In the genomic region with DNA sequence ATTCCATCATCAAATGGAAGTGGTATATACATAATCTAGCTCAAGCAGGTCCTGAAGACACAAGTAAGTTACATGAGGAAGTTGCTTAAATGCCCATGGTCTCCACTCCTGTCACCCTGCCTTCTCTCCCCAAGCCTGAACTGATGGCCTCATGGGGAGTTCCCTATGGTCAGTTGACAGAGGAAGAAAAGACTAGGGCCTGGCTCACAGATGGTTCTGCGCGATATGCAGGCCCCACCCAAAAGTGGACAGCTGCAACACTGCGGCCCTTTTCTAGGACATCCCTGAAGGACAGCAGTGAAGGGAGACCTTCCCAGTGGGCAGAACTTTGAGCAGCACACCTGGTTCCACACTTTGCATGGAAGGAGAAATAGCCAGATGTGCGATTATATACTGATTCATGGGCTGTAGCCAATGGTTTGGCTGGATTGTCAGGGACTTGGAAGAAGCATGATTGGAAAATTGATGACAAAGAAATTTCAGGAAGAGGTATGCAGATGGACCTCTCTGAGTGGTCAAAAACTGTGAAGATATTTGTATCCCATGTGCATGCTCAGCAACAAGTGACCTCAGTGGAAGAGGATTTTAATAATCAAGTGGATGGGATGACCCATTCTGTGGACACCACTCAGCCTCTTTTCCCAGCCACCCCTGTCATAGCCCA, we compare ENCODE assay signal across 1 cellular context.
A peak's percentile ranks its signal among the peaks of the same experiment; 100 is the strongest.
TF ChIP-seq lines count a peak whose summit lies in the region.

No MANE protein-coding gene starts in this region.

TF ChIP-seq in K562, 482 proteins besides CTCF, POLR2A, EP300 and RAD21 (continued from another document and continues in another):
- TF ChIP-seq, protein P1, sequence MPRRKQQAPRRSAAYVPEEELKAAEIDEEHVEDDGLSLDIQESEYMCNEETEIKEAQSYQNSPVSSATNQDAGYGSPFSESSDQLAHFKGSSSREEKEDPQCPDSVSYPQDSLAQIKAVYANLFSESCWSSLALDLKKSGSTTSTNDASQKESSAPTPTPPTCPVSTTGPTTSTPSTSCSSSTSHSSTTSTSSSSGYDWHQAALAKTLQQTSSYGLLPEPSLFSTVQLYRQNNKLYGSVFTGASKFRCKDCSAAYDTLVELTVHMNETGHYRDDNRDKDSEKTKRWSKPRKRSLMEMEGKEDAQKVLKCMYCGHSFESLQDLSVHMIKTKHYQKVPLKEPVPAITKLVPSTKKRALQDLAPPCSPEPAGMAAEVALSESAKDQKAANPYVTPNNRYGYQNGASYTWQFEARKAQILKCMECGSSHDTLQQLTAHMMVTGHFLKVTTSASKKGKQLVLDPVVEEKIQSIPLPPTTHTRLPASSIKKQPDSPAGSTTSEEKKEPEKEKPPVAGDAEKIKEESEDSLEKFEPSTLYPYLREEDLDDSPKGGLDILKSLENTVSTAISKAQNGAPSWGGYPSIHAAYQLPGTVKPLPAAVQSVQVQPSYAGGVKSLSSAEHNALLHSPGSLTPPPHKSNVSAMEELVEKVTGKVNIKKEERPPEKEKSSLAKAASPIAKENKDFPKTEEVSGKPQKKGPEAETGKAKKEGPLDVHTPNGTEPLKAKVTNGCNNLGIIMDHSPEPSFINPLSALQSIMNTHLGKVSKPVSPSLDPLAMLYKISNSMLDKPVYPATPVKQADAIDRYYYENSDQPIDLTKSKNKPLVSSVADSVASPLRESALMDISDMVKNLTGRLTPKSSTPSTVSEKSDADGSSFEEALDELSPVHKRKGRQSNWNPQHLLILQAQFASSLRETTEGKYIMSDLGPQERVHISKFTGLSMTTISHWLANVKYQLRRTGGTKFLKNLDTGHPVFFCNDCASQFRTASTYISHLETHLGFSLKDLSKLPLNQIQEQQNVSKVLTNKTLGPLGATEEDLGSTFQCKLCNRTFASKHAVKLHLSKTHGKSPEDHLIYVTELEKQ (CRISPR knock-in tag; IDR thresholded peaks at IDR 0.05) = no peak
- TF ChIP-seq, protein P2, sequence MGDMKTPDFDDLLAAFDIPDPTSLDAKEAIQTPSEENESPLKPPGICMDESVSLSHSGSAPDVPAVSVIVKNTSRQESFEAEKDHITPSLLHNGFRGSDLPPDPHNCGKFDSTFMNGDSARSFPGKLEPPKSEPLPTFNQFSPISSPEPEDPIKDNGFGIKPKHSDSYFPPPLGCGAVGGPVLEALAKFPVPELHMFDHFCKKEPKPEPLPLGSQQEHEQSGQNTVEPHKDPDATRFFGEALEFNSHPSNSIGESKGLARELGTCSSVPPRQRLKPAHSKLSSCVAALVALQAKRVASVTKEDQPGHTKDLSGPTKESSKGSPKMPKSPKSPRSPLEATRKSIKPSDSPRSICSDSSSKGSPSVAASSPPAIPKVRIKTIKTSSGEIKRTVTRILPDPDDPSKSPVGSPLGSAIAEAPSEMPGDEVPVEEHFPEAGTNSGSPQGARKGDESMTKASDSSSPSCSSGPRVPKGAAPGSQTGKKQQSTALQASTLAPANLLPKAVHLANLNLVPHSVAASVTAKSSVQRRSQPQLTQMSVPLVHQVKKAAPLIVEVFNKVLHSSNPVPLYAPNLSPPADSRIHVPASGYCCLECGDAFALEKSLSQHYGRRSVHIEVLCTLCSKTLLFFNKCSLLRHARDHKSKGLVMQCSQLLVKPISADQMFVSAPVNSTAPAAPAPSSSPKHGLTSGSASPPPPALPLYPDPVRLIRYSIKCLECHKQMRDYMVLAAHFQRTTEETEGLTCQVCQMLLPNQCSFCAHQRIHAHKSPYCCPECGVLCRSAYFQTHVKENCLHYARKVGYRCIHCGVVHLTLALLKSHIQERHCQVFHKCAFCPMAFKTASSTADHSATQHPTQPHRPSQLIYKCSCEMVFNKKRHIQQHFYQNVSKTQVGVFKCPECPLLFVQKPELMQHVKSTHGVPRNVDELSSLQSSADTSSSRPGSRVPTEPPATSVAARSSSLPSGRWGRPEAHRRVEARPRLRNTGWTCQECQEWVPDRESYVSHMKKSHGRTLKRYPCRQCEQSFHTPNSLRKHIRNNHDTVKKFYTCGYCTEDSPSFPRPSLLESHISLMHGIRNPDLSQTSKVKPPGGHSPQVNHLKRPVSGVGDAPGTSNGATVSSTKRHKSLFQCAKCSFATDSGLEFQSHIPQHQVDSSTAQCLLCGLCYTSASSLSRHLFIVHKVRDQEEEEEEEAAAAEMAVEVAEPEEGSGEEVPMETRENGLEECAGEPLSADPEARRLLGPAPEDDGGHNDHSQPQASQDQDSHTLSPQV (IDR thresholded peaks at IDR 0.05) = peak; percentile 75; the same call in 1 of the 2 replicates
- TF ChIP-seq GABPB1 (CRISPR knock-in tag; IDR thresholded peaks at IDR 0.05) (no peak), MCM7 (IDR thresholded peaks at IDR 0.05) (no peak), CBX2 (IDR thresholded peaks at IDR 0.05; ENCODE audit: insufficient read depth, low read length, poor library complexity, severe bottlenecking) (no peak), HNRNPL (IDR thresholded peaks at IDR 0.05; ENCODE audit: low read depth, low read length) (no peak), FUS (optimal IDR thresholded peaks at IDR 0.05; ENCODE audit: low read depth, low read length) (no peak), BCL6 (CRISPR knock-in tag; IDR thresholded peaks at IDR 0.05) (no peak), ZNF3 (CRISPR knock-in tag; IDR thresholded peaks at IDR 0.05) (no peak), ZNF507 (tag; conservative IDR thresholded peaks at IDR 0.05) (no peak), MED1 (CRISPR knock-in tag; IDR thresholded peaks at IDR 0.05; ENCODE audit: borderline replicate concordance) (no peak), STAT5A (IDR thresholded peaks at IDR 0.05; ENCODE audit: borderline replicate concordance, low read length) (peak; percentile 66), MTA3 (IDR thresholded peaks at IDR 0.05; ENCODE audit: borderline replicate concordance) (0 out of 2 replicates have a peak, but pooled peaks have one; percentile 41), SMARCA4 (IDR thresholded peaks at IDR 0.05) (peak; percentile 90), RCOR1 (IDR thresholded peaks at IDR 0.05; ENCODE audit: borderline replicate concordance in 1 of 2, low read depth in 2 of 2, low read length in 2 of 2) (peak in 1 of 2 experiments; percentile 87; a peak in 2 of 4 replicates), ZFX (CRISPR knock-in tag; IDR thresholded peaks at IDR 0.05) (peak; percentile 32; the same call in 1 of the 2 replicates), PTBP1 (IDR thresholded peaks at IDR 0.05; ENCODE audit: low read depth, low read length) (no peak), TAF1 (IDR thresholded peaks at IDR 0.05; ENCODE audit: control insufficient read depth, extremely low read depth, insufficient read depth, low read length, severe bottlenecking) (no peak), PYGO2 (tag; IDR thresholded peaks at IDR 0.05) (no peak), ILK (tag; IDR thresholded peaks at IDR 0.05; ENCODE audit: borderline replicate concordance, low read depth) (no peak), ZNF174 (CRISPR knock-in tag; IDR thresholded peaks at IDR 0.05) (no peak), ZNF311 (CRISPR knock-in tag; IDR thresholded peaks at IDR 0.05) (no peak), PCBP2 (IDR thresholded peaks at IDR 0.05; ENCODE audit: low read depth, low read length, poor library complexity, severe bottlenecking) (no peak), U2AF2 (optimal IDR thresholded peaks at IDR 0.05; ENCODE audit: low read depth, low read length) (no peak)
- TF ChIP-seq, protein P3, sequence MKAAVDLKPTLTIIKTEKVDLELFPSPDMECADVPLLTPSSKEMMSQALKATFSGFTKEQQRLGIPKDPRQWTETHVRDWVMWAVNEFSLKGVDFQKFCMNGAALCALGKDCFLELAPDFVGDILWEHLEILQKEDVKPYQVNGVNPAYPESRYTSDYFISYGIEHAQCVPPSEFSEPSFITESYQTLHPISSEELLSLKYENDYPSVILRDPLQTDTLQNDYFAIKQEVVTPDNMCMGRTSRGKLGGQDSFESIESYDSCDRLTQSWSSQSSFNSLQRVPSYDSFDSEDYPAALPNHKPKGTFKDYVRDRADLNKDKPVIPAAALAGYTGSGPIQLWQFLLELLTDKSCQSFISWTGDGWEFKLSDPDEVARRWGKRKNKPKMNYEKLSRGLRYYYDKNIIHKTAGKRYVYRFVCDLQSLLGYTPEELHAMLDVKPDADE (conservative IDR thresholded peaks at IDR 0.05; ENCODE audit: control insufficient read depth, low read depth, low read length) = no peak; the same call in 1 of the 2 replicates
- TF ChIP-seq, protein P4, sequence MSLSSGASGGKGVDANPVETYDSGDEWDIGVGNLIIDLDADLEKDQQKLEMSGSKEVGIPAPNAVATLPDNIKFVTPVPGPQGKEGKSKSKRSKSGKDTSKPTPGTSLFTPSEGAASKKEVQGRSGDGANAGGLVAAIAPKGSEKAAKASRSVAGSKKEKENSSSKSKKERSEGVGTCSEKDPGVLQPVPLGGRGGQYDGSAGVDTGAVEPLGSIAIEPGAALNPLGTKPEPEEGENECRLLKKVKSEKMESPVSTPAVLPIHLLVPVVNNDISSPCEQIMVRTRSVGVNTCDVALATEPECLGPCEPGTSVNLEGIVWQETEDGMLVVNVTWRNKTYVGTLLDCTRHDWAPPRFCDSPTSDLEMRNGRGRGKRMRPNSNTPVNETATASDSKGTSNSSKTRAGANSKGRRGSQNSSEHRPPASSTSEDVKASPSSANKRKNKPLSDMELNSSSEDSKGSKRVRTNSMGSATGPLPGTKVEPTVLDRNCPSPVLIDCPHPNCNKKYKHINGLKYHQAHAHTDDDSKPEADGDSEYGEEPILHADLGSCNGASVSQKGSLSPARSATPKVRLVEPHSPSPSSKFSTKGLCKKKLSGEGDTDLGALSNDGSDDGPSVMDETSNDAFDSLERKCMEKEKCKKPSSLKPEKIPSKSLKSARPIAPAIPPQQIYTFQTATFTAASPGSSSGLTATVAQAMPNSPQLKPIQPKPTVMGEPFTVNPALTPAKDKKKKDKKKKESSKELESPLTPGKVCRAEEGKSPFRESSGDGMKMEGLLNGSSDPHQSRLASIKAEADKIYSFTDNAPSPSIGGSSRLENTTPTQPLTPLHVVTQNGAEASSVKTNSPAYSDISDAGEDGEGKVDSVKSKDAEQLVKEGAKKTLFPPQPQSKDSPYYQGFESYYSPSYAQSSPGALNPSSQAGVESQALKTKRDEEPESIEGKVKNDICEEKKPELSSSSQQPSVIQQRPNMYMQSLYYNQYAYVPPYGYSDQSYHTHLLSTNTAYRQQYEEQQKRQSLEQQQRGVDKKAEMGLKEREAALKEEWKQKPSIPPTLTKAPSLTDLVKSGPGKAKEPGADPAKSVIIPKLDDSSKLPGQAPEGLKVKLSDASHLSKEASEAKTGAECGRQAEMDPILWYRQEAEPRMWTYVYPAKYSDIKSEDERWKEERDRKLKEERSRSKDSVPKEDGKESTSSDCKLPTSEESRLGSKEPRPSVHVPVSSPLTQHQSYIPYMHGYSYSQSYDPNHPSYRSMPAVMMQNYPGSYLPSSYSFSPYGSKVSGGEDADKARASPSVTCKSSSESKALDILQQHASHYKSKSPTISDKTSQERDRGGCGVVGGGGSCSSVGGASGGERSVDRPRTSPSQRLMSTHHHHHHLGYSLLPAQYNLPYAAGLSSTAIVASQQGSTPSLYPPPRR (CRISPR knock-in tag; IDR thresholded peaks at IDR 0.05; ENCODE audit: borderline replicate concordance) = no peak
- TF ChIP-seq, protein P5, sequence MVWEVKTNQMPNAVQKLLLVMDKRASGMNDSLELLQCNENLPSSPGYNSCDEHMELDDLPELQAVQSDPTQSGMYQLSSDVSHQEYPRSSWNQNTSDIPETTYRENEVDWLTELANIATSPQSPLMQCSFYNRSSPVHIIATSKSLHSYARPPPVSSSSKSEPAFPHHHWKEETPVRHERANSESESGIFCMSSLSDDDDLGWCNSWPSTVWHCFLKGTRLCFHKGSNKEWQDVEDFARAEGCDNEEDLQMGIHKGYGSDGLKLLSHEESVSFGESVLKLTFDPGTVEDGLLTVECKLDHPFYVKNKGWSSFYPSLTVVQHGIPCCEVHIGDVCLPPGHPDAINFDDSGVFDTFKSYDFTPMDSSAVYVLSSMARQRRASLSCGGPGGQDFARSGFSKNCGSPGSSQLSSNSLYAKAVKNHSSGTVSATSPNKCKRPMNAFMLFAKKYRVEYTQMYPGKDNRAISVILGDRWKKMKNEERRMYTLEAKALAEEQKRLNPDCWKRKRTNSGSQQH (CRISPR knock-in tag; IDR thresholded peaks at IDR 0.05) = no peak
- TF ChIP-seq, protein P6, sequence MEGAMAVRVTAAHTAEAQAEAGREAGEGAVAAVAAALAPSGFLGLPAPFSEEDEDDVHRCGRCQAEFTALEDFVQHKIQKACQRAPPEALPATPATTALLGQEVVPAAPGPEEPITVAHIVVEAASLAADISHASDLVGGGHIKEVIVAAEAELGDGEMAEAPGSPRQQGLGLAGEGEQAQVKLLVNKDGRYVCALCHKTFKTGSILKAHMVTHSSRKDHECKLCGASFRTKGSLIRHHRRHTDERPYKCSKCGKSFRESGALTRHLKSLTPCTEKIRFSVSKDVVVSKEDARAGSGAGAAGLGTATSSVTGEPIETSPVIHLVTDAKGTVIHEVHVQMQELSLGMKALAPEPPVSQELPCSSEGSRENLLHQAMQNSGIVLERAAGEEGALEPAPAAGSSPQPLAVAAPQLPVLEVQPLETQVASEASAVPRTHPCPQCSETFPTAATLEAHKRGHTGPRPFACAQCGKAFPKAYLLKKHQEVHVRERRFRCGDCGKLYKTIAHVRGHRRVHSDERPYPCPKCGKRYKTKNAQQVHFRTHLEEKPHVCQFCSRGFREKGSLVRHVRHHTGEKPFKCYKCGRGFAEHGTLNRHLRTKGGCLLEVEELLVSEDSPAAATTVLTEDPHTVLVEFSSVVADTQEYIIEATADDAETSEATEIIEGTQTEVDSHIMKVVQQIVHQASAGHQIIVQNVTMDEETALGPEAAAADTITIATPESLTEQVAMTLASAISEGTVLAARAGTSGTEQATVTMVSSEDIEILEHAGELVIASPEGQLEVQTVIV (CRISPR knock-in tag; IDR thresholded peaks at IDR 0.05; ENCODE audit: borderline replicate concordance) = no peak
- TF ChIP-seq, protein P7, sequence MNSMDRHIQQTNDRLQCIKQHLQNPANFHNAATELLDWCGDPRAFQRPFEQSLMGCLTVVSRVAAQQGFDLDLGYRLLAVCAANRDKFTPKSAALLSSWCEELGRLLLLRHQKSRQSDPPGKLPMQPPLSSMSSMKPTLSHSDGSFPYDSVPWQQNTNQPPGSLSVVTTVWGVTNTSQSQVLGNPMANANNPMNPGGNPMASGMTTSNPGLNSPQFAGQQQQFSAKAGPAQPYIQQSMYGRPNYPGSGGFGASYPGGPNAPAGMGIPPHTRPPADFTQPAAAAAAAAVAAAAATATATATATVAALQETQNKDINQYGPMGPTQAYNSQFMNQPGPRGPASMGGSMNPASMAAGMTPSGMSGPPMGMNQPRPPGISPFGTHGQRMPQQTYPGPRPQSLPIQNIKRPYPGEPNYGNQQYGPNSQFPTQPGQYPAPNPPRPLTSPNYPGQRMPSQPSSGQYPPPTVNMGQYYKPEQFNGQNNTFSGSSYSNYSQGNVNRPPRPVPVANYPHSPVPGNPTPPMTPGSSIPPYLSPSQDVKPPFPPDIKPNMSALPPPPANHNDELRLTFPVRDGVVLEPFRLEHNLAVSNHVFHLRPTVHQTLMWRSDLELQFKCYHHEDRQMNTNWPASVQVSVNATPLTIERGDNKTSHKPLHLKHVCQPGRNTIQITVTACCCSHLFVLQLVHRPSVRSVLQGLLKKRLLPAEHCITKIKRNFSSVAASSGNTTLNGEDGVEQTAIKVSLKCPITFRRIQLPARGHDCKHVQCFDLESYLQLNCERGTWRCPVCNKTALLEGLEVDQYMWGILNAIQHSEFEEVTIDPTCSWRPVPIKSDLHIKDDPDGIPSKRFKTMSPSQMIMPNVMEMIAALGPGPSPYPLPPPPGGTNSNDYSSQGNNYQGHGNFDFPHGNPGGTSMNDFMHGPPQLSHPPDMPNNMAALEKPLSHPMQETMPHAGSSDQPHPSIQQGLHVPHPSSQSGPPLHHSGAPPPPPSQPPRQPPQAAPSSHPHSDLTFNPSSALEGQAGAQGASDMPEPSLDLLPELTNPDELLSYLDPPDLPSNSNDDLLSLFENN (IDR thresholded peaks at IDR 0.05; ENCODE audit: low read depth in 2 of 2, low read length in 2 of 2) = peak in 1 of 2 experiments; percentile 79; a peak in 2 of 4 replicates
